Comparison of ENCODE assay signal across 9 cellular contexts in genomic region chr5:113800686-113801085, GRCh38.
"Had no signal": no experiment of that assay in that cellular context is flagged by ENCODE, and none has a peak within 500 bp of the region (broad histone marks: within the 10 kb centered on the region; RNA-seq: fewer than 3 reads in every experiment).

No MANE protein-coding gene starts in this region.

- ATAC-seq: GM23338, HCT116 had no signal

- H3K4me1 ChIP-seq: HAP-1 had no signal

- H3K27ac ChIP-seq: GM23248 had no signal

- H3K9ac ChIP-seq: GM23248 had no signal

- DNase-seq: GM23248, GOT3, H7, H9, HCEC 1CT, HFFc6 had no signal

- H3K36me3 ChIP-seq: HAP-1 had no signal

- H3K4me3 ChIP-seq: GM23248, GM23338, HAP-1 had no signal

- H3K4me2 ChIP-seq: GM23338 had no signal
